ENCODE assay signal across 31 cellular contexts in genomic region chr22:26127126-26127525, GRCh38. TPM values are rescaled to one million over a fixed set of nuclear protein-coding genes. Genes with fewer than 3 reads are reported as not detected.
"Had no signal": no experiment of that assay in that cellular context is flagged by ENCODE, and none has a peak within 500 bp of the region (broad histone marks: within the 10 kb centered on the region; RNA-seq: fewer than 3 reads in every experiment).

No MANE protein-coding gene starts in this region.

- H3K36me3 ChIP-seq: gastroesophageal sphincter, heart left ventricle, lower lobe of right lung, spleen, tibial nerve, upper lobe of left lung had no signal

- H3K79me2 ChIP-seq: hepatocyte had no signal

- H3K4me3 ChIP-seq: gastroesophageal sphincter, heart left ventricle, hepatocyte, lower lobe of right lung, psoas muscle, skin epidermis, spleen, testis, tibial nerve, upper lobe of left lung had no signal

- H3K27ac ChIP-seq: foreskin keratinocyte, gastroesophageal sphincter, heart left ventricle, hepatocyte, lower lobe of right lung, psoas muscle, skin epidermis, spleen, testis, tibial nerve, upper lobe of left lung had no signal

- H3K27me3 ChIP-seq: foreskin keratinocyte, testis, tibial nerve had no signal

- H3K4me1 ChIP-seq: foreskin keratinocyte, gastroesophageal sphincter, heart left ventricle, lower lobe of right lung, psoas muscle, testis, tibial nerve, upper lobe of left lung had no signal

- H3K9me3 ChIP-seq: gastroesophageal sphincter, heart left ventricle, lower lobe of right lung, psoas muscle, testis, tibial nerve, upper lobe of left lung had no signal

- ATAC-seq: effector memory CD8-positive, alpha-beta T cell; foreskin keratinocyte; gastroesophageal sphincter; heart left ventricle; left ventricle myocardium superior; lower lobe of right lung; naive thymus-derived CD8-positive, alpha-beta T cell; psoas muscle; right cardiac atrium; stimulated activated memory B cell treated with anti-CD40 and anti-IgM and Interleukin-4, amounts not matched to agents 10 μg/mL and 1 μg/mL and 100 μg/mL, for 72 hours; stimulated activated naive CD8-positive, alpha-beta T cell treated with anti-CD3 and anti-CD28 coated beads, Interleukin-15, Interleukin-2, amounts not matched to agents 100 U/mL and 50 U/mL, for 24 hours had no signal

- H3K4me2 ChIP-seq: hepatocyte had no signal

- H2AFZ ChIP-seq: hepatocyte had no signal

- DNase-seq: cortex of kidney; effector memory CD8-positive, alpha-beta T cell; foreskin keratinocyte; heart left ventricle; immature natural killer cell; islet precursor cell; kidney glomerular epithelial cell; left ventricle myocardium superior; lower lobe of right lung; naive thymus-derived CD8-positive, alpha-beta T cell; nephron progenitor cell; nucleus accumbens; posterior cingulate gyrus; psoas muscle; right cardiac atrium; spleen; stimulated activated CD4-positive, alpha-beta T cell treated with anti-CD3 and anti-CD28 coated beads, Interleukin-4, amount 100 ng/mL, for 4 hours; stimulated activated naive CD8-positive, alpha-beta T cell treated with anti-CD3 and anti-CD28 coated beads, Interleukin-15, Interleukin-2, amounts not matched to agents 100 U/mL and 50 U/mL, for 24 hours; substantia nigra; testis; upper lobe of left lung had no signal

RNA-seq across cellular contexts. Expression of gene SEZ6L, which starts 42.1 kb away (rescaled TPM):
- total RNA-seq: dermis microvascular lymphatic vessel endothelial cell; fibroblast of lung; foreskin keratinocyte; mesenteric fat pad; naive thymus-derived CD8-positive, alpha-beta T cell; osteocyte; renal cortical epithelial cell had no signal
